Comparison of ENCODE assay signal across 1 cellular context in genomic region chr19:532578-533484, GRCh38.
TF ChIP-seq lines count a peak whose summit lies in the region.

No MANE protein-coding gene starts in this region.

TF ChIP-seq in HepG2, 621 proteins besides CTCF, POLR2A, EP300 and RAD21 (continued from another document and continues in another):
- no peak for TF ChIP-seq HIC2 (CRISPR knock-in tag; IDR thresholded peaks at IDR 0.05; ENCODE audit: low read depth)
- no peak for TF ChIP-seq MAZ (IDR thresholded peaks at IDR 0.05; ENCODE audit: borderline replicate concordance, low read depth, low read length)
- TF ChIP-seq MAZ (CRISPR knock-in tag; IDR thresholded peaks at IDR 0.05; ENCODE audit: low read depth), result no peak
- no peak for TF ChIP-seq ZSCAN31 (CRISPR knock-in tag; IDR thresholded peaks at IDR 0.05; ENCODE audit: low read depth)
- TF ChIP-seq RARG (CRISPR knock-in tag; IDR thresholded peaks at IDR 0.05; ENCODE audit: low read depth), result no peak
- no peak; the same call in 1 of the 2 replicates for TF ChIP-seq ZNF574 (CRISPR knock-in tag; IDR thresholded peaks at IDR 0.05)
- 0 out of 2 replicates have a peak, but pooled peaks have one; percentile 27 for TF ChIP-seq POLR2G (IDR thresholded peaks at IDR 0.05; ENCODE audit: low read depth, low read length)
- TF ChIP-seq JUND (CRISPR knock-in tag; IDR thresholded peaks at IDR 0.05), result no peak
- no peak for TF ChIP-seq ZNF766 (CRISPR knock-in tag; IDR thresholded peaks at IDR 0.05; ENCODE audit: borderline replicate concordance)
- TF ChIP-seq U2AF1 (optimal IDR thresholded peaks at IDR 0.05; ENCODE audit: low read depth, low read length), result no peak
- TF ChIP-seq RXRB (CRISPR knock-in tag; IDR thresholded peaks at IDR 0.05; ENCODE audit: borderline replicate concordance), result no peak
- TF ChIP-seq ZFP36 (IDR thresholded peaks at IDR 0.05; ENCODE audit: borderline replicate concordance, low read depth, low read length, partially characterized antibody), result no peak
- no peak for TF ChIP-seq ONECUT2 (CRISPR knock-in tag; IDR thresholded peaks at IDR 0.05)
- TF ChIP-seq WIZ (CRISPR knock-in tag; IDR thresholded peaks at IDR 0.05), result 0 out of 2 replicates have a peak, but pooled peaks have one; percentile 11
- no peak for TF ChIP-seq ZNF841 (CRISPR knock-in tag; IDR thresholded peaks at IDR 0.05; ENCODE audit: borderline replicate concordance)
- TF ChIP-seq GABPA (IDR thresholded peaks at IDR 0.05; ENCODE audit: low read depth, low read length), result no peak
- peak; percentile 66 for TF ChIP-seq GABPA (CRISPR knock-in tag; IDR thresholded peaks at IDR 0.05; ENCODE audit: low read depth)
- no peak for TF ChIP-seq FIP1L1 (IDR thresholded peaks at IDR 0.05; ENCODE audit: borderline replicate concordance, insufficient read depth, low read depth, low read length)
- no peak for TF ChIP-seq E2F2 (CRISPR knock-in tag; IDR thresholded peaks at IDR 0.05; ENCODE audit: borderline replicate concordance)
- TF ChIP-seq KDM5A (IDR thresholded peaks at IDR 0.05; ENCODE audit: borderline replicate concordance, low read length), result peak; percentile 53; the same call in 1 of the 2 replicates
- no peak for TF ChIP-seq CAMTA2 (CRISPR knock-in tag; IDR thresholded peaks at IDR 0.05; ENCODE audit: borderline replicate concordance)
- no peak for TF ChIP-seq ZNF280B (CRISPR knock-in tag; IDR thresholded peaks at IDR 0.05; ENCODE audit: borderline replicate concordance)
- peak; percentile 41; the same call in 1 of the 2 replicates for TF ChIP-seq HOXA3 (CRISPR knock-in tag; IDR thresholded peaks at IDR 0.05)
- no peak for TF ChIP-seq HNF4G (IDR thresholded peaks at IDR 0.05; ENCODE audit: borderline replicate concordance, low read depth, low read length)
- TF ChIP-seq HNF4G (CRISPR knock-in tag; IDR thresholded peaks at IDR 0.05; ENCODE audit: borderline replicate concordance, low read depth), result no peak
- TF ChIP-seq ARNT (IDR thresholded peaks at IDR 0.05), result no peak
- TF ChIP-seq TFAP4 (IDR thresholded peaks at IDR 0.05; ENCODE audit: borderline replicate concordance, low read depth), result peak; percentile 56; the same call in 1 of the 2 replicates
- no peak for TF ChIP-seq CBX1 (IDR thresholded peaks at IDR 0.05; ENCODE audit: low read depth)
- TF ChIP-seq NFAT5 (CRISPR knock-in tag; IDR thresholded peaks at IDR 0.05), result no peak
- no peak for TF ChIP-seq ZNF503 (CRISPR knock-in tag; IDR thresholded peaks at IDR 0.05)
- no peak for TF ChIP-seq SP1 (IDR thresholded peaks at IDR 0.05)
- TF ChIP-seq SP1 (CRISPR knock-in tag; IDR thresholded peaks at IDR 0.05), result no peak
- TF ChIP-seq ZNF232 (CRISPR knock-in tag; IDR thresholded peaks at IDR 0.05; ENCODE audit: borderline replicate concordance), result peak; percentile 43; the same call in 1 of the 2 replicates
- TF ChIP-seq ZNF563 (CRISPR knock-in tag; IDR thresholded peaks at IDR 0.05), result 0 out of 2 replicates have a peak, but pooled peaks have one; percentile 6
- TF ChIP-seq ZNF598 (CRISPR knock-in tag; IDR thresholded peaks at IDR 0.05; ENCODE audit: borderline replicate concordance), result 0 out of 2 replicates have a peak, but pooled peaks have one; percentile 48
- no peak for TF ChIP-seq ZNF747 (CRISPR knock-in tag; IDR thresholded peaks at IDR 0.05; ENCODE audit: borderline replicate concordance)
- no peak; the same call in 1 of the 2 replicates for TF ChIP-seq ZNF788 (CRISPR knock-in tag; IDR thresholded peaks at IDR 0.05; ENCODE audit: borderline replicate concordance)
- TF ChIP-seq DZIP1 (CRISPR knock-in tag; IDR thresholded peaks at IDR 0.05), result no peak
- no peak for TF ChIP-seq ZFP90 (CRISPR knock-in tag; IDR thresholded peaks at IDR 0.05; ENCODE audit: borderline replicate concordance)
- TF ChIP-seq TP53 (CRISPR knock-in tag; conservative IDR thresholded peaks at IDR 0.05), result no peak
- no peak for TF ChIP-seq ZNF564 (CRISPR knock-in tag; IDR thresholded peaks at IDR 0.05)
- TF ChIP-seq ZNF101 (CRISPR knock-in tag; IDR thresholded peaks at IDR 0.05; ENCODE audit: borderline replicate concordance, low read depth), result no peak; the same call in 1 of the 2 replicates
- no peak; the same call in 1 of the 2 replicates for TF ChIP-seq REPIN1 (CRISPR knock-in tag; IDR thresholded peaks at IDR 0.05; ENCODE audit: borderline replicate concordance, low read depth)
